Comparison of ENCODE assay signal across 8 cellular contexts in the genomic region with DNA sequence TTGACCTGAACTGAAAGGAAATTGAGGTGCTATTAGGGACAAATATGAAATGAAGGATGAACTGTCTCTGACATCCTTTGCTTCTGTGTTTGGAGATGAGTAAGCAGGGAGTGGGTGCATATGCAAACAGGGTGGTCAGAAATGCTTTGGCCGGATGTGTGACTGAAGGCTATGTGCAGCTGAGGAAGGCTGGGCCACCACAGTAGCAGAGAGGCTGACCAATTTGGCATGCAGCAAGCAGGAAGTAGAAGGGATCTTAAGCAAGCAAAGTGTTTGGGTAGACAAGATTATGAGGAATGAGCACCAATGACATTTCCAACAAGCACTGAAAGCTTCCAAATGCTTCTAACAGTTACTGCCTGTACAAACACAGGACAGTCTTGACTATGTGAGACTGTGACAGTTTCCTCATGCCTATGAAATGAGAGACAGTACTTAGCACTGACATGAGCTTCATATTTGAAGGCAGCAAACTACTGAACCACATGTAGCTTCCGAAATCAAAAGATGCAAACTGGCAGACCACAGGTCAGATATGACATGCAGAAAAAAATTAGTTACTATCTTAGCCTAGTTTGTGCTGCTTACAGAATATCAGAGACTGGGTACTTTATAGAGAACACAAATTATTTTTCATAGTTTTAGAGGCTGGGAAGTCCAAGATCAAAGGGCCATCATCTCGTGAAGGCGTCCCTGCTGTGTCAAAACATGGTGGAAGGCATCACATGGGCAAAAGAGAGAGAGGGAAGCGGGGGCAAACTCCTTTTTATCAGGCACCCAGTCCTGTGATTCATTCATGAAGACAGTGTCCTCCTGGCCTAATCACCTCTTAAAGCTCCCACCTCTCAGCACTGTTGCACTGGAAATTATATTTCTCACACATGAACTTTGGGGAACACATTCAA. TPM values are rescaled to one million over a fixed set of nuclear protein-coding genes. Genes with fewer than 3 reads are reported as not detected.
DNase-seq lines count a peak whose midpoint lies in the region; ATAC-seq and TF ChIP-seq lines count a peak whose summit lies in the region.

No MANE protein-coding gene starts in this region.

- H3K79me2 ChIP-seq in Loucy (ENCODE audit: insufficient read depth, low read length) = peaks cover 46% of the 10 kb centered on the region

- no peak overlapping the region for H2AFZ ChIP-seq in Loucy (ENCODE audit: low read length)

- 67% methylated on average over 4 of the region's 5 CpGs for WGBS in right lobe of liver (ENCODE audit: insufficient coverage, low coverage, low lambda C conversion rate, missing lambda C conversion rate)

- H3K4me1 ChIP-seq in Loucy (ENCODE audit: insufficient read depth, low read length, poor library complexity, severe bottlenecking) (peaks cover 44% of the 10 kb centered on the region), right lobe of liver (peaks cover 0 to 11% (median 5%) of the 10 kb centered on the region in 4 donors)

- peaks cover 39% of the 10 kb centered on the region for H3K4me1 Mint-ChIP-seq in activated CD4-positive, alpha-beta T cell treated with anti-CD3 and anti-CD28 coated beads for 36 hours
- H3K4me1 Mint-ChIP-seq in activated T-helper 2 cell treated with anti-CD3 and anti-CD28 coated beads, Interferon-gamma antibody, Interleukin-2, Interleukin-4, amounts not matched to agents 10 μg/mL and 5 μg/mL and 100 μg/mL, durations not matched to agents 14 hours and 24 hours and 36 hours (ENCODE audit: low read depth) = peaks cover 39% of the 10 kb centered on the region
- peaks cover 31% of the 10 kb centered on the region for H3K4me1 Mint-ChIP-seq in type B pancreatic cell (ENCODE audit: unreplicated experiment)

- peak; percentile 69 for DNase-seq in activated CD4-positive, alpha-beta T cell treated with anti-CD3 and anti-CD28 coated beads for 36 hours
- no peak for DNase-seq in activated CD4-positive, alpha-beta T cell treated with anti-CD3 and anti-CD28 coated beads, Interleukin-2, amount 50 U/mL, for 4 hours
- DNase-seq in H4 (ENCODE audit: low spot score) = peak; percentile 64
- DNase-seq in activated T-helper 2 cell treated with anti-CD3 and anti-CD28 coated beads, Interferon-gamma antibody, Interleukin-2, Interleukin-4, amounts not matched to agents 10 μg/mL and 5 μg/mL and 100 μg/mL, durations not matched to agents 14 hours and 24 hours and 36 hours (ENCODE audit: low spot score) = peak; percentile 51
- peak; percentile 36 to 61 (median 51) for DNase-seq in right lobe of liver
- DNase-seq in type B pancreatic cell (ENCODE audit: extremely low spot score, unreplicated experiment) = no peak
- DNase-seq in OCI-M2 (lab: John Stamatoyannopoulos, UW; ENCODE audit: unreplicated experiment) = no peak

- peak overlapping the region; percentile 96 for H3K9ac ChIP-seq in Loucy (ENCODE audit: low read depth, low read length, poor library complexity, severe bottlenecking)

- peak overlapping the region; percentile 94 for H3K27ac Mint-ChIP-seq in activated CD4-positive, alpha-beta T cell treated with anti-CD3 and anti-CD28 coated beads for 36 hours
- H3K27ac Mint-ChIP-seq in activated T-helper 2 cell treated with anti-CD3 and anti-CD28 coated beads, Interferon-gamma antibody, Interleukin-2, Interleukin-4, amounts not matched to agents 10 μg/mL and 5 μg/mL and 100 μg/mL, durations not matched to agents 14 hours and 24 hours and 36 hours = peak overlapping the region; percentile 95
- H3K27ac Mint-ChIP-seq in type B pancreatic cell = peak overlapping the region; percentile 82

- peaks cover 20% of the 10 kb centered on the region for H4K20me1 ChIP-seq in Loucy (ENCODE audit: insufficient read depth, low read length, poor library complexity, severe bottlenecking)

- H3K4me3 ChIP-seq in Loucy (ENCODE audit: low read length, poor library complexity, severe bottlenecking) = peak overlapping the region; percentile 92
- H3K4me3 ChIP-seq in right lobe of liver = no peak overlapping the region

- intact Hi-C loops in activated CD4-positive, alpha-beta T cell treated with anti-CD3 and anti-CD28 coated beads for 36 hours (cut with DNase I, micrococcal nuclease) = loop anchor here in 1 of 2 experiments (5.0 kb wide), 1 partner anchor 194 kb away; no protein-coding TSS in a partner anchor
- intact Hi-C loops in activated T-helper 2 cell treated with anti-CD3 and anti-CD28 coated beads, Interferon-gamma antibody, Interleukin-2, Interleukin-4, amounts not matched to agents 10 μg/mL and 5 μg/mL and 100 μg/mL, durations not matched to agents 14 hours and 24 hours and 36 hours (cut with micrococcal nuclease) = loop anchor here (1.0 to 10.0 kb wide), 3 partner anchors 9 to 282 kb away; no protein-coding TSS in a partner anchor
- intact Hi-C loops in right lobe of liver (cut with DNase I) = no loop called here

- H3K4me3 Mint-ChIP-seq in activated CD4-positive, alpha-beta T cell treated with anti-CD3 and anti-CD28 coated beads for 36 hours = peak overlapping the region; percentile 94
- peak overlapping the region; percentile 61 for H3K4me3 Mint-ChIP-seq in activated T-helper 2 cell treated with anti-CD3 and anti-CD28 coated beads, Interferon-gamma antibody, Interleukin-2, Interleukin-4, amounts not matched to agents 10 μg/mL and 5 μg/mL and 100 μg/mL, durations not matched to agents 14 hours and 24 hours and 36 hours (ENCODE audit: low read depth)
- H3K4me3 Mint-ChIP-seq in type B pancreatic cell = peak overlapping the region; percentile 79

- CTCF ChIA-PET in activated CD4-positive, alpha-beta T cell treated with anti-CD3 and anti-CD28 coated beads for 36 hours (lab: Charles Lee) = interaction anchor here (0.9 to 1.4 kb wide), 4 partner anchors 9 to 25 kb away, joined by 3 to 5 read pairs (median 3); no protein-coding TSS in a partner anchor

- no peak for TF ChIP-seq POLR2A in right lobe of liver (IDR thresholded peaks at IDR 0.05)

- POLR2A ChIA-PET in activated CD4-positive, alpha-beta T cell treated with anti-CD3 and anti-CD28 coated beads for 36 hours (lab: Charles Lee) = interaction anchor here (0.6 to 1.4 kb wide), 5 partner anchors 10 to 811 kb away, joined by 3 to 10 read pairs (median 5); partner anchors contain the start of gene SLC35F5

- no peaks in the 10 kb centered on the region for H3K9me3 Mint-ChIP-seq in activated CD4-positive, alpha-beta T cell treated with anti-CD3 and anti-CD28 coated beads for 36 hours (ENCODE audit: low read depth)
- H3K9me3 Mint-ChIP-seq in activated T-helper 2 cell treated with anti-CD3 and anti-CD28 coated beads, Interferon-gamma antibody, Interleukin-2, Interleukin-4, amounts not matched to agents 10 μg/mL and 5 μg/mL and 100 μg/mL, durations not matched to agents 14 hours and 24 hours and 36 hours = no peaks in the 10 kb centered on the region
- no peaks in the 10 kb centered on the region for H3K9me3 Mint-ChIP-seq in type B pancreatic cell

- H3K9me3 ChIP-seq in Loucy (ENCODE audit: insufficient read depth, low read depth, low read length) (no peaks in the 10 kb centered on the region), right lobe of liver (no peaks in the 10 kb centered on the region)

- no peaks in the 10 kb centered on the region for H3K27me3 Mint-ChIP-seq in activated CD4-positive, alpha-beta T cell treated with anti-CD3 and anti-CD28 coated beads for 36 hours
- no peaks in the 10 kb centered on the region for H3K27me3 Mint-ChIP-seq in activated T-helper 2 cell treated with anti-CD3 and anti-CD28 coated beads, Interferon-gamma antibody, Interleukin-2, Interleukin-4, amounts not matched to agents 10 μg/mL and 5 μg/mL and 100 μg/mL, durations not matched to agents 14 hours and 24 hours and 36 hours (ENCODE audit: low read depth)
- no peaks in the 10 kb centered on the region for H3K27me3 Mint-ChIP-seq in type B pancreatic cell

- H3K36me3 Mint-ChIP-seq in activated CD4-positive, alpha-beta T cell treated with anti-CD3 and anti-CD28 coated beads for 36 hours (ENCODE audit: low read depth) = peaks cover 52% of the 10 kb centered on the region
- H3K36me3 Mint-ChIP-seq in activated T-helper 2 cell treated with anti-CD3 and anti-CD28 coated beads, Interferon-gamma antibody, Interleukin-2, Interleukin-4, amounts not matched to agents 10 μg/mL and 5 μg/mL and 100 μg/mL, durations not matched to agents 14 hours and 24 hours and 36 hours (ENCODE audit: low read depth) = peaks cover 34% of the 10 kb centered on the region
- H3K36me3 Mint-ChIP-seq in type B pancreatic cell = peaks cover 18% of the 10 kb centered on the region

- ATAC-seq in activated CD4-positive, alpha-beta T cell treated with anti-CD3 and anti-CD28 coated beads for 36 hours = peak; percentile 17
- ATAC-seq in right lobe of liver = peak in 1 of 4 donors; percentile 1

- no peak for TF ChIP-seq CTCF in Loucy (conservative IDR thresholded peaks at IDR 0.05; ENCODE audit: low read length)
- no peak for TF ChIP-seq CTCF in right lobe of liver (IDR thresholded peaks at IDR 0.05)
- TF ChIP-seq CTCF in type B pancreatic cell (conservative IDR thresholded peaks at IDR 0.05) = no peak

- H3K9me2 ChIP-seq in Loucy (replicated peaks; ENCODE audit: low read depth, low read length) = no peaks in the 10 kb centered on the region

- peak overlapping the region in 1 of 3 donors; percentile 49 for H3K27ac ChIP-seq in right lobe of liver

- H3K36me3 ChIP-seq in Loucy (ENCODE audit: insufficient read depth, low read length) = no peaks in the 10 kb centered on the region
- no peaks in the 10 kb centered on the region for H3K36me3 ChIP-seq in right lobe of liver

- 0 out of 2 replicates have a peak, but pooled peaks cover 5% of the 10 kb centered on the region for H3F3A ChIP-seq in Loucy (ENCODE audit: low read depth)

- H3K27me3 ChIP-seq in Loucy (ENCODE audit: insufficient read depth, low read length, poor library complexity, severe bottlenecking) = peaks cover 7% of the 10 kb centered on the region
- H3K27me3 ChIP-seq in right lobe of liver = no peaks in the 10 kb centered on the region

- H3K4me2 ChIP-seq in Loucy (ENCODE audit: low read depth, low read length, poor library complexity, severe bottlenecking) = peak overlapping the region; percentile 82

RNA-seq across cellular contexts. Expression of gene ACTR3, which starts 3.2 kb away (rescaled TPM):
- 100 to 1,000 TPM; 495 to 583 TPM for total RNA-seq in activated CD4-positive, alpha-beta T cell treated with anti-CD3 and anti-CD28 coated beads for 36 hours
- total RNA-seq in H4 (2014; rRNA removed; shearing (Covaris generic)) = 307 and 351 TPM in 2 replicates
- 521 and 530 TPM in 2 replicates for total RNA-seq in activated T-helper 2 cell treated with anti-CD3 and anti-CD28 coated beads, Interferon-gamma antibody, Interleukin-2, Interleukin-4, amounts not matched to agents 10 μg/mL and 5 μg/mL and 100 μg/mL, durations not matched to agents 14 hours and 24 hours and 36 hours
- total RNA-seq in right lobe of liver (100 to 1,000 TPM in 1 of 6 experiments, 10 to 100 TPM in 5; 44.1 to 108 (median 66.2) TPM), type B pancreatic cell (ENCODE audit: low replicate concordance) (175 and 217 TPM in 2 replicates)

Comparison
In these comparisons a context has a peak if more than half of its experiments do, and no peak if none do; other contexts are left out.
1. DNase-seq: peak in activated CD4-positive, alpha-beta T cell treated with anti-CD3 and anti-CD28 coated beads for 36 hours (single experiment), H4 (single experiment), activated T-helper 2 cell treated with anti-CD3 and anti-CD28 coated beads, Interferon-gamma antibody, Interleukin-2, Interleukin-4, amounts not matched to agents 10 μg/mL and 5 μg/mL and 100 μg/mL, durations not matched to agents 14 hours and 24 hours and 36 hours (single experiment) and right lobe of liver (3 of 3); none in activated CD4-positive, alpha-beta T cell treated with anti-CD3 and anti-CD28 coated beads, Interleukin-2, amount 50 U/mL, for 4 hours (0 of 2), type B pancreatic cell (single experiment) and OCI-M2 (single experiment).
2. Peak in every context shown above with its lines, with median percentiles within 50 percentile points of each other: H3K27ac Mint-ChIP-seq and H3K4me3 Mint-ChIP-seq.